In the genomic region with DNA sequence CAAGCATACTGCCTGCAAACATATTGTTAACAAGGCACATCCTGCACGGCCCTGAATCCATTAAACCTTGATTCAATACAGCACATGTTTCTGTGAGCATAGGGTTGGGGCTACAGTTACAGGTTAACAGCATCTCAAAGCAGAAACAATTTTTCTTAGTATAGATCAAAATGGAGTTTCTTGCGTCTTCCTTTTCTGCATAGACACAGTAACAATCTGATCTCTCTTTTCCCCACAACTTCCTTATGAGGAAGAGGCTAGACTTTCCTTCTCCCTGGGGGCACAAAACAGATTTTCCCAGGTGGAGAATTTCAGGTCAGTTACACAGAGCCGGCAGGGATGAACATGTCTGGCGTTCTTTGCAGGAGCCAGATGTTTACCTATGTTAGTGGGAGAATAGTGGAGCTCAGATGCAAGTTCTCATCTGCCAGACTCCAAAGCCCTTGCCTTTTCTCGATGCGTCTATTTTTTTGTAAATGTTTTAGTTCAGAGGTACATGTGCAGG, we compare ENCODE assay signal across 10 cellular contexts. TPM values are rescaled to one million over a fixed set of nuclear protein-coding genes. Genes with fewer than 3 reads are reported as not detected.
DNase-seq lines count a peak whose midpoint lies in the region; ATAC-seq and TF ChIP-seq lines count a peak whose summit lies in the region.
"Had no signal": no experiment of that assay in that cellular context is flagged by ENCODE, and none has a peak within 500 bp of the region (broad histone marks: within the 10 kb centered on the region; RNA-seq: fewer than 3 reads in every experiment).

No MANE protein-coding gene starts in this region.

- no peak for TF ChIP-seq POLR2A in vagina (IDR thresholded peaks at IDR 0.05)

- DNase-seq in right atrium auricular region (ENCODE audit: low spot score) = no peak
- no peak for DNase-seq in Right ventricle myocardium superior
- no peak for DNase-seq in vagina (ENCODE audit: extremely low spot score in 2 of 2)
- no peak for DNase-seq in PC-3
- DNase-seq: KG1, NCI-H510A treated with DMSO at 0.1 percent for 48 hours had no signal

- H3K27ac ChIP-seq in right atrium auricular region (peak overlapping the region; percentile 97), mesodermal cell (ENCODE audit: low read depth, low read length, severe bottlenecking) (peak overlapping the region; percentile 80), vagina (peak overlapping the region; percentile 96), PC-3 (ENCODE audit: low read length) (no peak overlapping the region)

- TF ChIP-seq CTCF in right atrium auricular region (IDR thresholded peaks at IDR 0.05) (no peak), vagina (IDR thresholded peaks at IDR 0.05) (no peak), PC-3 (conservative IDR thresholded peaks at IDR 0.05; ENCODE audit: low read depth, low read length) (no peak)

- no peaks in the 10 kb centered on the region for H3K27me3 Mint-ChIP-seq in activated T-helper 17 cell treated with anti-CD3 and anti-CD28 coated beads, Interleukin-2, amount 50 U/mL, for 72 hours

- WGBS in mesodermal cell (ENCODE audit: insufficient coverage in 2 of 2), 2 experiments = 82 to 98% methylated on average over 4 to 5 of the region's 6 CpGs

- peaks cover 27% of the 10 kb centered on the region for H3K79me2 ChIP-seq in PC-3 (ENCODE audit: low read length)

- peaks cover 0 to 29% of the 10 kb centered on the region in 2 donors for H3K4me1 ChIP-seq in right atrium auricular region
- H3K4me1 ChIP-seq in mesodermal cell (ENCODE audit: control insufficient read depth, insufficient read depth, low read length, poor library complexity, severe bottlenecking) = peaks cover 45% of the 10 kb centered on the region
- H3K4me1 ChIP-seq in vagina = peaks cover 38% of the 10 kb centered on the region
- H3K4me1 ChIP-seq in PC-3 (ENCODE audit: insufficient read depth, low read length) = peaks cover 5% of the 10 kb centered on the region

- H3K9me3 Mint-ChIP-seq in activated T-helper 17 cell treated with anti-CD3 and anti-CD28 coated beads, Interleukin-2, amount 50 U/mL, for 72 hours = no peaks in the 10 kb centered on the region

- H3K9ac ChIP-seq in PC-3 (ENCODE audit: low read length) = no peak overlapping the region

- H3K9me2 ChIP-seq in PC-3 (replicated peaks; ENCODE audit: low read length) = no peaks in the 10 kb centered on the region

- H3K9me3 ChIP-seq in right atrium auricular region (no peaks in the 10 kb centered on the region), mesodermal cell (ENCODE audit: control insufficient read depth, low read length) (no peaks in the 10 kb centered on the region), vagina (no peaks in the 10 kb centered on the region), PC-3 (ENCODE audit: low read length) (no peaks in the 10 kb centered on the region)

- ATAC-seq in Right ventricle myocardium superior (ENCODE audit: poor library complexity) (no peak), HG03520 (IDR thresholded peaks at IDR 0.05; ENCODE audit: unreplicated experiment) (no peak), GM21723 (IDR thresholded peaks at IDR 0.05; ENCODE audit: unreplicated experiment) (no peak), PC-3 (no peak)
- no peak for ATAC-seq in activated T-helper 17 cell treated with anti-CD3 and anti-CD28 coated beads, Interleukin-2, amount 50 U/mL, for 72 hours (replicated peaks)

- H3K4me1 Mint-ChIP-seq in activated T-helper 17 cell treated with anti-CD3 and anti-CD28 coated beads, Interleukin-2, amount 50 U/mL, for 72 hours = peaks cover 56% of the 10 kb centered on the region

- POLR2A ChIA-PET in PC-3 (lab: Charles Lee; ENCODE audit: unreplicated experiment) = no interaction called here

- intact Hi-C loops in Right ventricle myocardium superior (cut with DNase I) (loop anchor here (2.0 kb wide), 1 partner anchor 36 kb away; no protein-coding TSS in a partner anchor), vagina (cut with DNase I) (no loop called here), PC-3 (cut with micrococcal nuclease) (no loop called here)

- H3K4me3 ChIP-seq in right atrium auricular region (no peak overlapping the region), mesodermal cell (ENCODE audit: extremely low read depth, insufficient read depth, low read length, poor library complexity, severe bottlenecking) (no peak overlapping the region), vagina (no peak overlapping the region), PC-3 (ENCODE audit: low read length) (no peak overlapping the region)

- H3K36me3 ChIP-seq in right atrium auricular region (no peaks in the 10 kb centered on the region), mesodermal cell (ENCODE audit: control insufficient read depth, insufficient read depth, low read length) (peaks cover 9% of the 10 kb centered on the region), vagina (no peaks in the 10 kb centered on the region), PC-3 (ENCODE audit: low read depth, low read length) (no peaks in the 10 kb centered on the region)

- CTCF ChIA-PET in PC-3 (lab: Charles Lee) = no interaction called here

- no peaks in the 10 kb centered on the region for H3K27me3 ChIP-seq in right atrium auricular region
- H3K27me3 ChIP-seq in vagina = no peaks in the 10 kb centered on the region
- H3K27me3 ChIP-seq in PC-3 (ENCODE audit: low read length) = no peaks in the 10 kb centered on the region

- peak overlapping the region; percentile 84 for H3K4me3 Mint-ChIP-seq in activated T-helper 17 cell treated with anti-CD3 and anti-CD28 coated beads, Interleukin-2, amount 50 U/mL, for 72 hours

- no peak overlapping the region for H2AFZ ChIP-seq in PC-3 (ENCODE audit: low read length)

- peak overlapping the region; percentile 82 for H3K27ac Mint-ChIP-seq in activated T-helper 17 cell treated with anti-CD3 and anti-CD28 coated beads, Interleukin-2, amount 50 U/mL, for 72 hours

- no peaks in the 10 kb centered on the region for H3F3A ChIP-seq in PC-3 (ENCODE audit: low read length, unreplicated experiment)

- H3K36me3 Mint-ChIP-seq in activated T-helper 17 cell treated with anti-CD3 and anti-CD28 coated beads, Interleukin-2, amount 50 U/mL, for 72 hours (ENCODE audit: low read depth) = peaks cover 74% of the 10 kb centered on the region

- BruUV-seq in PC-3 (replicated peaks; lab: Mats Ljungman, UMichigan) = no TSS peak

- no peaks in the 10 kb centered on the region for H4K20me1 ChIP-seq in PC-3 (ENCODE audit: low read length)

- no peak overlapping the region for H3K4me2 ChIP-seq in PC-3 (ENCODE audit: low read length)

RNA-seq across cellular contexts. Expression of a gene that starts 37.5 kb away (rescaled TPM):
- 10 to 100 TPM in 1 of 2 donors, 1 to 10 TPM in 1; 9.4 to 16.5 TPM for total RNA-seq in right atrium auricular region
- total RNA-seq in Right ventricle myocardium superior = 24.7 TPM
- 100 to 1,000 TPM; 157 to 310 TPM for total RNA-seq in activated T-helper 17 cell treated with anti-CD3 and anti-CD28 coated beads, Interleukin-2, amount 50 U/mL, for 72 hours
- polyA plus RNA-seq in mesodermal cell (2013, experiment 1 of 2) = 45.8 TPM
- polyA plus RNA-seq in mesodermal cell (2013, experiment 2 of 2) = 40.6 TPM
- 43.2 TPM for total RNA-seq in vagina
- total RNA-seq in PC-3 (2014; rRNA removed) = 19.5 and 22.7 TPM in 2 replicates
